14 cellular contexts compared by ENCODE assay signal in genomic region chr6:108068618-108069017, GRCh38. TPM values are rescaled to one million over a fixed set of nuclear protein-coding genes. Genes with fewer than 3 reads are reported as not detected.
DNase-seq lines count a peak whose midpoint lies in the region; ATAC-seq and TF ChIP-seq lines count a peak whose summit lies in the region.
"Had no signal": no experiment of that assay in that cellular context is flagged by ENCODE, and none has a peak within 500 bp of the region (broad histone marks: within the 10 kb centered on the region; RNA-seq: fewer than 3 reads in every experiment).

No MANE protein-coding gene starts in this region.

- H3K9me3 Mint-ChIP-seq in CD4-positive, CD25-positive, alpha-beta regulatory T cell: no peaks in the 10 kb centered on the region
- no peaks in the 10 kb centered on the region for H3K9me3 Mint-ChIP-seq in activated naive CD8-positive, alpha-beta T cell treated with anti-CD3 and anti-CD28 coated beads for 36 hours
- H3K9me3 Mint-ChIP-seq: activated naive CD4-positive, alpha-beta T cell treated with anti-CD3 and anti-CD28 coated beads, Interleukin-2, amount 50 U/mL, for 24 hours; CD14-positive monocyte had no signal

- no peak overlapping the region for H3K27ac Mint-ChIP-seq in CD4-positive, CD25-positive, alpha-beta regulatory T cell
- no peak overlapping the region for H3K27ac Mint-ChIP-seq in activated naive CD8-positive, alpha-beta T cell treated with anti-CD3 and anti-CD28 coated beads for 36 hours
- H3K27ac Mint-ChIP-seq: activated naive CD4-positive, alpha-beta T cell treated with anti-CD3 and anti-CD28 coated beads, Interleukin-2, amount 50 U/mL, for 24 hours; CD14-positive monocyte had no signal

- H3K9me3 ChIP-seq in CD4-positive, CD25-positive, alpha-beta regulatory T cell (ENCODE audit: control insufficient read depth in 2 of 2, low read length in 2 of 2): no peaks in the 10 kb centered on the region
- H3K9me3 ChIP-seq in right lobe of liver: no peaks in the 10 kb centered on the region

- peak; percentile 80 to 86 for ATAC-seq in CD4-positive, CD25-positive, alpha-beta regulatory T cell (ENCODE audit: low read depth in 2 of 2)
- ATAC-seq in GM18858 (IDR thresholded peaks at IDR 0.05; ENCODE audit: unreplicated experiment): peak; percentile 65
- peak; percentile 74 for ATAC-seq in HG02885 (IDR thresholded peaks at IDR 0.05; ENCODE audit: poor library complexity, unreplicated experiment)
- no peak for ATAC-seq in right lobe of liver
- ATAC-seq in HG02938 (IDR thresholded peaks at IDR 0.05; ENCODE audit: unreplicated experiment): no peak
- ATAC-seq in GM18505 (IDR thresholded peaks at IDR 0.05; ENCODE audit: unreplicated experiment): no peak
- ATAC-seq in HG02763 (IDR thresholded peaks at IDR 0.05; ENCODE audit: unreplicated experiment): no peak

- no peak overlapping the region for H3K4me3 Mint-ChIP-seq in CD4-positive, CD25-positive, alpha-beta regulatory T cell
- H3K4me3 Mint-ChIP-seq in activated naive CD8-positive, alpha-beta T cell treated with anti-CD3 and anti-CD28 coated beads for 36 hours: no peak overlapping the region
- H3K4me3 Mint-ChIP-seq: activated naive CD4-positive, alpha-beta T cell treated with anti-CD3 and anti-CD28 coated beads, Interleukin-2, amount 50 U/mL, for 24 hours; CD14-positive monocyte had no signal

- H3K27me3 Mint-ChIP-seq in CD4-positive, CD25-positive, alpha-beta regulatory T cell: no peaks in the 10 kb centered on the region
- H3K27me3 Mint-ChIP-seq in activated naive CD8-positive, alpha-beta T cell treated with anti-CD3 and anti-CD28 coated beads for 36 hours: no peaks in the 10 kb centered on the region
- H3K27me3 Mint-ChIP-seq: activated naive CD4-positive, alpha-beta T cell treated with anti-CD3 and anti-CD28 coated beads, Interleukin-2, amount 50 U/mL, for 24 hours had no signal

- intact Hi-C loops in right lobe of liver (cut with DNase I): no loop called here

- no peak overlapping the region for H3K27ac ChIP-seq in CD4-positive, CD25-positive, alpha-beta regulatory T cell (ENCODE audit: insufficient read depth, low read length, poor library complexity, severe bottlenecking)
- no peak overlapping the region for H3K27ac ChIP-seq in right lobe of liver
- H3K27ac ChIP-seq: dorsolateral prefrontal cortex had no signal

- peak; percentile 5 to 62 (median 31) for DNase-seq in CD4-positive, CD25-positive, alpha-beta regulatory T cell
- DNase-seq in activated naive CD8-positive, alpha-beta T cell treated with anti-CD3 and anti-CD28 coated beads for 36 hours: peak; percentile 11
- DNase-seq in right lobe of liver: no peak
- DNase-seq: dorsolateral prefrontal cortex, mesenchymal stem cell, NCI-H1417 treated with DMSO at 0.1 percent for 48 hours, OCI-M1 had no signal

- TF ChIP-seq POLR2A in right lobe of liver (IDR thresholded peaks at IDR 0.05) (no peak), GM18505 (IDR thresholded peaks at IDR 0.05; ENCODE audit: borderline replicate concordance, extremely low read depth, insufficient read depth, insufficient read length) (no peak)

- peaks cover 4% of the 10 kb centered on the region for H3K36me3 Mint-ChIP-seq in CD4-positive, CD25-positive, alpha-beta regulatory T cell
- no peaks in the 10 kb centered on the region for H3K36me3 Mint-ChIP-seq in activated naive CD8-positive, alpha-beta T cell treated with anti-CD3 and anti-CD28 coated beads for 36 hours

- H3K36me3 ChIP-seq in CD4-positive, CD25-positive, alpha-beta regulatory T cell (ENCODE audit: control insufficient read depth, insufficient read depth, low read length): peaks cover 6% of the 10 kb centered on the region
- H3K36me3 ChIP-seq in right lobe of liver: no peaks in the 10 kb centered on the region

- WGBS in right lobe of liver (ENCODE audit: insufficient coverage, low coverage, low lambda C conversion rate, missing lambda C conversion rate): 59% methylated on average over 2 of the region's 2 CpGs

- H3K4me3 ChIP-seq in CD4-positive, CD25-positive, alpha-beta regulatory T cell (ENCODE audit: low read depth, low read length): no peak overlapping the region
- no peak overlapping the region for H3K4me3 ChIP-seq in right lobe of liver
- H3K4me3 ChIP-seq: dorsolateral prefrontal cortex had no signal

- H3K27me3 ChIP-seq in CD4-positive, CD25-positive, alpha-beta regulatory T cell (ENCODE audit: control insufficient read depth, insufficient read depth, low read length): no peaks in the 10 kb centered on the region
- no peaks in the 10 kb centered on the region for H3K27me3 ChIP-seq in right lobe of liver
- H3K27me3 ChIP-seq: dorsolateral prefrontal cortex had no signal

- TF ChIP-seq CTCF in right lobe of liver (IDR thresholded peaks at IDR 0.05): no peak

- peaks cover 10 to 23% (median 17%) of the 10 kb centered on the region in 4 donors for H3K4me1 Mint-ChIP-seq in CD4-positive, CD25-positive, alpha-beta regulatory T cell
- peaks cover 13% of the 10 kb centered on the region for H3K4me1 Mint-ChIP-seq in activated naive CD8-positive, alpha-beta T cell treated with anti-CD3 and anti-CD28 coated beads for 36 hours

- H3K4me1 ChIP-seq in CD4-positive, CD25-positive, alpha-beta regulatory T cell (ENCODE audit: control insufficient read depth, insufficient read depth, low read length, poor library complexity, severe bottlenecking): peaks cover 12% of the 10 kb centered on the region
- peaks cover 0 to 3% (median 1%) of the 10 kb centered on the region in 4 donors for H3K4me1 ChIP-seq in right lobe of liver

RNA-seq across cellular contexts. Expression of gene OSTM1, which starts 5.9 kb away (rescaled TPM):
- 34.1 TPM for total RNA-seq in CD4-positive, CD25-positive, alpha-beta regulatory T cell
- polyA plus RNA-seq in CD4-positive, CD25-positive, alpha-beta regulatory T cell: 10 to 100 TPM; 32.2 to 56.2 (median 50.6) TPM
- total RNA-seq in activated naive CD8-positive, alpha-beta T cell treated with anti-CD3 and anti-CD28 coated beads for 36 hours: 10 to 100 TPM; 10.4 to 11.4 TPM
- 10 to 100 TPM; 13.1 to 31.6 (median 19.7) TPM for total RNA-seq in right lobe of liver

Comparison
In these comparisons a context has a peak if more than half of its experiments do, and no peak if none do; other contexts are left out.
1. ATAC-seq: peak in CD4-positive, CD25-positive, alpha-beta regulatory T cell (2 of 2), GM18858 (single experiment) and HG02885 (single experiment); none in right lobe of liver (0 of 4), HG02938 (single experiment), GM18505 (single experiment) and HG02763 (single experiment).
2. DNase-seq: peak in CD4-positive, CD25-positive, alpha-beta regulatory T cell (3 of 3) and activated naive CD8-positive, alpha-beta T cell treated with anti-CD3 and anti-CD28 coated beads for 36 hours (single experiment); none in right lobe of liver (0 of 3).